In genomic region chr19:19260842-19261241, GRCh38 we compare ENCODE assay signal across 17 cellular contexts. TPM values are rescaled to one million over a fixed set of nuclear protein-coding genes. Genes with fewer than 3 reads are reported as not detected.
DNase-seq lines count a peak whose midpoint lies in the region; ATAC-seq, FAIRE-seq and TF ChIP-seq lines count a peak whose summit lies in the region.
"Had no signal": no experiment of that assay in that cellular context is flagged by ENCODE, and none has a peak within 500 bp of the region (broad histone marks: within the 10 kb centered on the region; RNA-seq: fewer than 3 reads in every experiment).

No MANE protein-coding gene starts in this region.

- peak overlapping the region; percentile 60 for H3K4me2 ChIP-seq in astrocyte (ENCODE audit: low read length)

- H3K4me3 ChIP-seq in astrocyte (ENCODE audit: insufficient read depth, low read depth, low read length) (no peak overlapping the region), upper lobe of right lung (no peak overlapping the region), mucosa of descending colon (no peak overlapping the region)

- peaks cover 75% of the 10 kb centered on the region for H3K27me3 Mint-ChIP-seq in stimulated activated naive CD8-positive, alpha-beta T cell treated with anti-CD3 and anti-CD28 coated beads, Interleukin-15, amount 100 ng/mL, for 72 hours
- H3K27me3 Mint-ChIP-seq in astrocyte (ENCODE audit: low read depth, unreplicated experiment) (peaks cover 55% of the 10 kb centered on the region), memory B cell (peaks cover 33% of the 10 kb centered on the region)

- no peaks in the 10 kb centered on the region for H3K36me3 ChIP-seq in astrocyte (ENCODE audit: insufficient read depth, low read length)
- H3K36me3 ChIP-seq in upper lobe of right lung = no peaks in the 10 kb centered on the region
- no peaks in the 10 kb centered on the region for H3K36me3 ChIP-seq in mucosa of descending colon (ENCODE audit: low read depth)

- no peaks in the 10 kb centered on the region for H3K79me2 ChIP-seq in astrocyte (ENCODE audit: insufficient read depth, low read length)

- H3K4me1 ChIP-seq in astrocyte (ENCODE audit: insufficient read depth, low read length) = no peaks in the 10 kb centered on the region
- H3K4me1 ChIP-seq in upper lobe of right lung = no peaks in the 10 kb centered on the region
- H3K4me1 ChIP-seq in mucosa of descending colon (ENCODE audit: low read depth) = no peaks in the 10 kb centered on the region

- H3K36me3 Mint-ChIP-seq in astrocyte (ENCODE audit: low read depth, unreplicated experiment) (peaks cover 1% of the 10 kb centered on the region), memory B cell (peaks cover 6% of the 10 kb centered on the region)

- H3K4me1 Mint-ChIP-seq in stimulated activated naive CD8-positive, alpha-beta T cell treated with anti-CD3 and anti-CD28 coated beads, Interleukin-15, amount 100 ng/mL, for 72 hours = peaks cover 19% of the 10 kb centered on the region
- H3K4me1 Mint-ChIP-seq in astrocyte (ENCODE audit: low read depth, unreplicated experiment) (peaks cover 7% of the 10 kb centered on the region), memory B cell (peaks cover 13% of the 10 kb centered on the region)

- DNase-seq in stimulated activated naive CD8-positive, alpha-beta T cell treated with anti-CD3 and anti-CD28 coated beads, Interleukin-15, amount 100 ng/mL, for 72 hours = no peak
- DNase-seq in stimulated activated naive CD8-positive, alpha-beta T cell treated with anti-CD3 and anti-CD28 coated beads, Interleukin-15, Interleukin-2, amounts not matched to agents 100 U/mL and 50 U/mL, for 24 hours = no peak
- no peak for DNase-seq in astrocyte (ENCODE audit: low read depth)
- no peak for DNase-seq in memory B cell (ENCODE audit: low spot score in 2 of 2)
- no peak for DNase-seq in upper lobe of right lung
- no peak for DNase-seq in HT-29 (ENCODE audit: low spot score)
- no peak for DNase-seq in mucosa of descending colon
- no peak for DNase-seq in stimulated activated CD4-positive, alpha-beta T cell treated with anti-CD3 and anti-CD28 coated beads, Interleukin-4, amount 100 ng/mL, for 1 hour
- DNase-seq: activated effector memory CD4-positive, alpha-beta T cell treated with Interleukin-2 at 50 U/mL for 16 hours; cerebellar nuclear complex; effector memory CD8-positive, alpha-beta T cell; midbrain; NCI-H1436 treated with DMSO at 0.1 percent for 48 hours; occipital lobe had no signal

- intact Hi-C loops in upper lobe of right lung (cut with DNase I) (no loop called here), mucosa of descending colon (cut with DNase I, micrococcal nuclease) (no loop called here)

- H3K27ac ChIP-seq in astrocyte (ENCODE audit: low read depth, low read length) (no peak overlapping the region), upper lobe of right lung (no peak overlapping the region)

- ATAC-seq in stimulated activated naive CD8-positive, alpha-beta T cell treated with anti-CD3 and anti-CD28 coated beads, Interleukin-15, amount 100 ng/mL, for 72 hours = peak; percentile 16
- no peak for ATAC-seq in stimulated activated naive CD8-positive, alpha-beta T cell treated with anti-CD3 and anti-CD28 coated beads, Interleukin-15, Interleukin-2, amounts not matched to agents 100 U/mL and 50 U/mL, for 24 hours
- ATAC-seq in memory B cell (ENCODE audit: low read depth) (peak; percentile 30), upper lobe of right lung (peak; percentile 2), mucosa of descending colon (no peak)

- peak overlapping the region in 1 of 2 donors; percentile 41 for H3K4me3 Mint-ChIP-seq in stimulated activated naive CD8-positive, alpha-beta T cell treated with anti-CD3 and anti-CD28 coated beads, Interleukin-15, amount 100 ng/mL, for 72 hours
- H3K4me3 Mint-ChIP-seq in astrocyte (ENCODE audit: unreplicated experiment) (no peak overlapping the region), memory B cell (peak overlapping the region; percentile 37)

- H3K9me3 ChIP-seq in astrocyte (ENCODE audit: insufficient read depth, low read depth, low read length) (peaks cover 3% of the 10 kb centered on the region), upper lobe of right lung (no peaks in the 10 kb centered on the region), mucosa of descending colon (no peaks in the 10 kb centered on the region)
- H3K9me3 ChIP-seq: SK-N-SH had no signal

- TF ChIP-seq CTCF in astrocyte (IDR thresholded peaks at IDR 0.05; ENCODE audit: insufficient read depth, low read depth, low read length) (no peak), upper lobe of right lung (IDR thresholded peaks at IDR 0.05) (no peak), mucosa of descending colon (IDR thresholded peaks at IDR 0.05) (no peak)

- no peak for FAIRE-seq in astrocyte (lab: Jason Lieb, UNC)
- FAIRE-seq: HTR-8/SVneo, urothelium cell line had no signal

- no peaks in the 10 kb centered on the region for H4K20me1 ChIP-seq in astrocyte (ENCODE audit: insufficient read depth, low read length)

- H3K27ac Mint-ChIP-seq in stimulated activated naive CD8-positive, alpha-beta T cell treated with anti-CD3 and anti-CD28 coated beads, Interleukin-15, amount 100 ng/mL, for 72 hours = peak overlapping the region in 1 of 2 donors; percentile 39
- H3K27ac Mint-ChIP-seq in astrocyte (ENCODE audit: unreplicated experiment) (no peak overlapping the region), memory B cell (no peak overlapping the region)
- H3K27ac Mint-ChIP-seq: effector memory CD8-positive, alpha-beta T cell had no signal

- no peak overlapping the region for H3K9ac ChIP-seq in astrocyte (ENCODE audit: low read length)
- H3K9ac ChIP-seq: SK-N-SH had no signal

- H3K27me3 ChIP-seq in astrocyte (ENCODE audit: insufficient read depth, low read length) (peaks cover 18% of the 10 kb centered on the region), upper lobe of right lung (peaks cover 42% of the 10 kb centered on the region)

- no peak overlapping the region for H2AFZ ChIP-seq in astrocyte (ENCODE audit: low read depth, low read length)

- peaks cover 0 to 4% of the 10 kb centered on the region in 2 donors for H3K9me3 Mint-ChIP-seq in stimulated activated naive CD8-positive, alpha-beta T cell treated with anti-CD3 and anti-CD28 coated beads, Interleukin-15, amount 100 ng/mL, for 72 hours
- H3K9me3 Mint-ChIP-seq in astrocyte (ENCODE audit: unreplicated experiment) (peaks cover 6% of the 10 kb centered on the region), memory B cell (peaks cover 3% of the 10 kb centered on the region)
- H3K9me3 Mint-ChIP-seq: effector memory CD8-positive, alpha-beta T cell had no signal

RNA-seq across cellular contexts. Expression of gene TM6SF2, which starts 12.3 kb away (rescaled TPM):
- total RNA-seq in astrocyte = 4.4 and 5.0 TPM in 2 replicates
- 1.4 TPM for total RNA-seq in upper lobe of right lung
- total RNA-seq in HT-29 (2014; rRNA removed; shearing (Covaris generic)) = not detected in 2 replicates
- 1 to 10 TPM; 4.5 to 9.6 (median 6.4) TPM for total RNA-seq in mucosa of descending colon
- total RNA-seq: occipital lobe had no signal

RNA-seq across cellular contexts. Expression of gene NCAN, which starts 49.1 kb away (rescaled TPM):
- total RNA-seq in astrocyte = 0.14 TPM in 1 of 2 replicates, not detected in the other
- total RNA-seq in upper lobe of right lung = not detected
- not detected in 2 replicates for total RNA-seq in HT-29 (2014; rRNA removed; shearing (Covaris generic))
- under 1 TPM in 1 of 3 donors, not detected in 2; 0.25 TPM for total RNA-seq in mucosa of descending colon

RNA-seq across cellular contexts. Expression of gene NR2C2AP, which starts 57.6 kb away (rescaled TPM):
- total RNA-seq in astrocyte = 4.3 and 5.1 TPM in 2 replicates
- 12.6 TPM for total RNA-seq in upper lobe of right lung
- total RNA-seq in HT-29 (2014; rRNA removed; shearing (Covaris generic)) = 28.7 and 32.3 TPM in 2 replicates
- total RNA-seq in mucosa of descending colon = 10 to 100 TPM; 12.5 to 14.6 (median 13.4) TPM

RNA-seq across cellular contexts. Expression of gene SUGP1, which starts 59.5 kb away (rescaled TPM):
- total RNA-seq in astrocyte (48.5 and 59.1 TPM in 2 replicates), upper lobe of right lung (40.1 TPM), mucosa of descending colon (10 to 100 TPM; 41.0 to 46.7 (median 45.9) TPM)
- 27.8 and 35.2 TPM in 2 replicates for total RNA-seq in HT-29 (2014; rRNA removed; shearing (Covaris generic))

RNA-seq across cellular contexts. Expression of gene MAU2, which starts 59.8 kb away (rescaled TPM):
- total RNA-seq in astrocyte = 36.8 and 37.0 TPM in 2 replicates
- total RNA-seq in upper lobe of right lung = 60.5 TPM
- 32.2 and 34.7 TPM in 2 replicates for total RNA-seq in HT-29 (2014; rRNA removed; shearing (Covaris generic))
- total RNA-seq in mucosa of descending colon = 10 to 100 TPM; 49.8 to 71.1 (median 70.6) TPM

Comparison
In these comparisons a context has a peak if more than half of its experiments do, and no peak if none do; other contexts are left out.
1. ATAC-seq: peak in stimulated activated naive CD8-positive, alpha-beta T cell treated with anti-CD3 and anti-CD28 coated beads, Interleukin-15, amount 100 ng/mL, for 72 hours (single experiment), memory B cell (single experiment) and upper lobe of right lung (single experiment); none in stimulated activated naive CD8-positive, alpha-beta T cell treated with anti-CD3 and anti-CD28 coated beads, Interleukin-15, Interleukin-2, amounts not matched to agents 100 U/mL and 50 U/mL, for 24 hours (single experiment) and mucosa of descending colon (single experiment).